Comparison of ENCODE assay signal across 8 cellular contexts in the genomic region with DNA sequence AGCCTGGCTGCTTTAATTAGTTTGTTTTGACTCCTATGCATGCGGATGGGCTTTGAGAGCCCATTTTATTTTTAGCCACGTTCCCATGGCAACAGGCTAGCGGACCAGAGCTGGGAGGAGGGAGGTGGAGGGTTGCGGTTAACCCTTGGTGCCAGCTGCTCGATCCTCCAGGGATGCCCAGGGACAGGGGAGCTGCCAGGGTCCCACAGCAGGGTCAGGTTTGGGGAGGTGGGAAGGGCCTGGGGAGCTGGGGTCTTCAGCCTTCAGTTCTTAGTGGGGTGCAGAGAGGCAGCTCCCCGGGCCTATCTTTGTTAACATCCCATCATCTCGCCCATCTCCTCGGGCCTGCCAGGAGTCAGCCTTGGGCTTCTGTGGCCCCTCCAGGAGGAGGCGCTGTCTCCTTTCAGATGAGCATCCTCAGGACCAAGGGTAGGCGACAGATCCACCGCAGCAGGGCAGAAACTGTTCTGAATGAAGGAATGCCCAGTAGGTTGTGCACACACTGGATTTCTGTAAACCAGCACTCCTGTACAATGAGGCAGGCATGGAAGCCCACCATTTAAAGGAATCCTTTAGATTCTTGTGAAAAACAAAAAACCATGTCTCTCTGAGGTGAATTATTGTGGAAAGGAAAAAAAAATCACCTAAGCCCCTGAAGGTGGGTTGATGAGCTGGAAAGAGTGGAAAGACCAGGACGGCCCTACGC.
A peak's percentile ranks its signal among the peaks of the same experiment; 100 is the strongest.
DNase-seq lines count a peak whose midpoint lies in the region; ATAC-seq and TF ChIP-seq lines count a peak whose summit lies in the region.

No MANE protein-coding gene starts in this region.

- no peaks in the 10 kb centered on the region for H3K36me3 Mint-ChIP-seq in Caco-2 (ENCODE audit: insufficient read depth, unreplicated experiment)

- no peak overlapping the region for H3K4me3 Mint-ChIP-seq in Caco-2 (ENCODE audit: unreplicated experiment)

- H3K27ac Mint-ChIP-seq in Caco-2 (ENCODE audit: unreplicated experiment) = no peak overlapping the region

- no peaks in the 10 kb centered on the region for H3K9me3 Mint-ChIP-seq in Caco-2 (ENCODE audit: unreplicated experiment)

- ATAC-seq in GM21515 (IDR thresholded peaks at IDR 0.05; ENCODE audit: unreplicated experiment) = peak; percentile 73

- no peaks in the 10 kb centered on the region for H3K36me3 ChIP-seq in Caco-2 (ENCODE audit: control insufficient read depth, insufficient read depth, low read length)

- CTCF ChIA-PET in Caco-2 (lab: Charles Lee) = interaction anchor here (0.6 to 2.3 kb wide), 9 partner anchors 8 to 252 kb away, joined by 3 to 16 read pairs (median 6); no protein-coding TSS in a partner anchor
- CTCF ChIA-PET in RWPE1 (lab: Yijun Ruan, JAX) = interaction anchor here (0.6 to 5.6 kb wide), 14 partner anchors 10 to 254 kb away, joined by 3 to 70 read pairs (median 4); no protein-coding TSS in a partner anchor

- no peak overlapping the region for H3K27ac ChIP-seq in RWPE1

- H3K4me3 ChIP-seq in Caco-2 (ENCODE audit: low read depth, low read length) (no peak overlapping the region), LNCaP clone FGC (ENCODE audit: low read depth, low read length) (no peak overlapping the region)

- TF ChIP-seq CTCF in Caco-2 (IDR thresholded peaks at IDR 0.05; ENCODE audit: insufficient read depth in 1 of 2, low read depth in 1 of 2, low read length in 1 of 2, severe bottlenecking in 1 of 2, unreplicated experiment in 1 of 2) = peak; percentile 86 to 93
- peak; percentile 86 for TF ChIP-seq CTCF in LNCaP clone FGC (IDR thresholded peaks at IDR 0.05; ENCODE audit: control insufficient read depth, extremely low read depth, insufficient read depth)
- TF ChIP-seq CTCF in RWPE1 (conservative IDR thresholded peaks at IDR 0.05; ENCODE audit: low read depth) = peak; percentile 78

- no peaks in the 10 kb centered on the region for H3K4me1 Mint-ChIP-seq in Caco-2 (ENCODE audit: low read depth, unreplicated experiment)

- H3K27me3 Mint-ChIP-seq in Caco-2 (ENCODE audit: insufficient read depth, unreplicated experiment) = no peaks in the 10 kb centered on the region

- no peaks in the 10 kb centered on the region for H3K27me3 ChIP-seq in Caco-2 (replicated peaks; ENCODE audit: control insufficient read depth, insufficient read depth, low read length)

- peak; percentile 77 to 85 for DNase-seq in Caco-2
- DNase-seq in LNCaP clone FGC (ENCODE audit: low read depth) = peak; percentile 36
- DNase-seq in RWPE1 (ENCODE audit: low spot score) = peak; percentile 77
- peak; percentile 54 to 57 for DNase-seq in activated T-helper 1 cell treated with anti-CD3 and anti-CD28 coated beads, Interleukin-2, amount 50 U/mL, for 16 hours (ENCODE audit: low read depth in 1 of 2, low spot score in 1 of 2)
- peak; percentile 63 for DNase-seq in fibroblast of the conjunctiva (ENCODE audit: low read depth)
- peak; percentile 47 for DNase-seq in non-pigmented ciliary epithelial cell (ENCODE audit: low read depth)
- DNase-seq in superior temporal gyrus (ENCODE audit: extremely low spot score) = peak; percentile 93

- no peaks in the 10 kb centered on the region for H3K9me3 ChIP-seq in Caco-2

- no peaks in the 10 kb centered on the region for H3K4me1 ChIP-seq in Caco-2

- intact Hi-C loops in Caco-2 (cut with micrococcal nuclease; ENCODE audit: unreplicated experiment) = loop anchor here (1.0 kb wide), 4 partner anchors 85 to 444 kb away; no protein-coding TSS in a partner anchor

- POLR2A ChIA-PET in Caco-2 (lab: Charles Lee) (no interaction called here), RWPE1 (lab: Yijun Ruan, JAX; ENCODE audit: low non-redundant PET) (interaction anchor here (0.7 kb wide), 1 partner anchor 309 kb away, joined by 5 read pairs; no protein-coding TSS in a partner anchor)

- BruUV-seq in Caco-2 (replicated peaks; lab: Mats Ljungman, UMichigan) = no TSS peak

Comparison
In these comparisons a context has a peak if more than half of its experiments do, and no peak if none do; other contexts are left out.
1. DNase-seq: peak in every context shown above with its lines; median percentile 93 in superior temporal gyrus; 81 in Caco-2; 77 in RWPE1; 63 in fibroblast of the conjunctiva; 56 in activated T-helper 1 cell treated with anti-CD3 and anti-CD28 coated beads, Interleukin-2, amount 50 U/mL, for 16 hours; 47 in non-pigmented ciliary epithelial cell; 36 in LNCaP clone FGC.